In genomic region chr11:11813288-11813962, GRCh38 we compare ENCODE assay signal across 12 cellular contexts. TPM values are rescaled to one million over a fixed set of nuclear protein-coding genes. Genes with fewer than 3 reads are reported as not detected.
A peak's percentile ranks its signal among the peaks of the same experiment; 100 is the strongest.
DNase-seq lines count a peak whose midpoint lies in the region; ATAC-seq and TF ChIP-seq lines count a peak whose summit lies in the region.
"Had no signal": no experiment of that assay in that cellular context is flagged by ENCODE, and none has a peak within 500 bp of the region (broad histone marks: within the 10 kb centered on the region; RNA-seq: fewer than 3 reads in every experiment).

No MANE protein-coding gene starts in this region.

- H3K4me1 ChIP-seq in SJSA1 (replicated peaks) (peaks cover 6% of the 10 kb centered on the region), prostate gland (replicated peaks) (no peaks in the 10 kb centered on the region), ovary (ENCODE audit: insufficient read depth) (no peaks in the 10 kb centered on the region)
- H3K4me1 ChIP-seq: neural progenitor cell had no signal

- no peak for TF ChIP-seq POLR2A in prostate gland (IDR thresholded peaks at IDR 0.05)
- TF ChIP-seq POLR2A in ovary (IDR thresholded peaks at IDR 0.05) = no peak

- no peak for TF ChIP-seq EP300 in ovary (IDR thresholded peaks at IDR 0.05)

- DNase-seq in Calu3 (peak; percentile 53), SJSA1 (ENCODE audit: low read depth in 1 of 2, low spot score in 2 of 2) (peak in 1 of 2 experiments; percentile 41), fibroblast of the conjunctiva (ENCODE audit: low read depth) (peak; percentile 88), osteocyte (ENCODE audit: extremely low spot score, unreplicated experiment) (no peak), prostate gland (ENCODE audit: low spot score) (no peak), ovary (no peak), OCI-M1 (lab: John Stamatoyannopoulos, UW) (no peak)
- DNase-seq: activated CD4-positive, alpha-beta T cell treated with anti-CD3 and anti-CD28 coated beads for 48 hours; DMS153; NCI-H774 had no signal

- no peaks in the 10 kb centered on the region for H3K36me3 ChIP-seq in SJSA1
- no peaks in the 10 kb centered on the region for H3K36me3 ChIP-seq in prostate gland
- H3K36me3 ChIP-seq in ovary = no peaks in the 10 kb centered on the region
- H3K36me3 ChIP-seq: neural progenitor cell had no signal

- H3K27ac ChIP-seq in SJSA1 (peak overlapping the region; percentile 39; the same call in 1 of the 2 replicates), prostate gland (no peak overlapping the region), ovary (no peak overlapping the region)
- H3K27ac ChIP-seq: neural progenitor cell had no signal

- intact Hi-C loops in Calu3 (cut with micrococcal nuclease; ENCODE audit: unreplicated experiment) (no loop called here), prostate gland (cut with DNase I) (no loop called here), ovary (cut with DNase I) (no loop called here)

- TF ChIP-seq CTCF in Calu3 (IDR thresholded peaks at IDR 0.05; ENCODE audit: unreplicated experiment) = no peak
- TF ChIP-seq CTCF in osteocyte (IDR thresholded peaks at IDR 0.05) = no peak
- no peak for TF ChIP-seq CTCF in prostate gland (IDR thresholded peaks at IDR 0.05)
- TF ChIP-seq CTCF in ovary (IDR thresholded peaks at IDR 0.05) = no peak

- H3K36me3 Mint-ChIP-seq in Calu3 (ENCODE audit: insufficient read depth, unreplicated experiment) = no peaks in the 10 kb centered on the region
- H3K36me3 Mint-ChIP-seq in osteocyte (ENCODE audit: unreplicated experiment) = no peaks in the 10 kb centered on the region
- H3K36me3 Mint-ChIP-seq: neural progenitor cell had no signal

- peaks cover 3% of the 10 kb centered on the region for H3K9me3 Mint-ChIP-seq in Calu3 (ENCODE audit: low read depth, unreplicated experiment)
- H3K9me3 Mint-ChIP-seq in osteocyte (ENCODE audit: unreplicated experiment) = no peaks in the 10 kb centered on the region
- H3K9me3 Mint-ChIP-seq: neural progenitor cell had no signal

- H3K4me1 Mint-ChIP-seq in Calu3 (ENCODE audit: low read depth, unreplicated experiment) (peaks cover 10% of the 10 kb centered on the region), osteocyte (ENCODE audit: unreplicated experiment) (peaks cover 10% of the 10 kb centered on the region)
- H3K4me1 Mint-ChIP-seq: neural progenitor cell had no signal

- peak overlapping the region; percentile 64 for H3K27ac Mint-ChIP-seq in Calu3 (ENCODE audit: unreplicated experiment)
- peak overlapping the region; percentile 65 for H3K27ac Mint-ChIP-seq in osteocyte (ENCODE audit: unreplicated experiment)
- H3K27ac Mint-ChIP-seq: neural progenitor cell had no signal

- WGBS in prostate gland = 60% methylated on average over 3 of the region's 3 CpGs
- WGBS in ovary, 3 donors = 38 to 50% (median 46%) methylated on average over 3 of the region's 3 CpGs

- H3K4me3 Mint-ChIP-seq in Calu3 (ENCODE audit: low read depth, unreplicated experiment) (no peak overlapping the region), osteocyte (ENCODE audit: unreplicated experiment) (no peak overlapping the region)
- H3K4me3 Mint-ChIP-seq: neural progenitor cell had no signal

- CTCF ChIA-PET in Calu3 (lab: Charles Lee) = interaction anchor here (1.1 kb wide), 2 partner anchors 12 to 231 kb away, joined by 3 to 4 read pairs; no protein-coding TSS in a partner anchor

- no peak overlapping the region for H3K4me3 ChIP-seq in SJSA1
- H3K4me3 ChIP-seq in prostate gland = no peak overlapping the region
- no peak overlapping the region for H3K4me3 ChIP-seq in ovary
- H3K4me3 ChIP-seq: neural progenitor cell had no signal

- no TSS peak for BruUV-seq in Calu3 (replicated peaks; lab: Mats Ljungman, UMichigan)

- H3K27me3 Mint-ChIP-seq in Calu3 (ENCODE audit: unreplicated experiment) (no peaks in the 10 kb centered on the region), osteocyte (ENCODE audit: unreplicated experiment) (no peaks in the 10 kb centered on the region)

- H3K27me3 ChIP-seq in SJSA1 (replicated peaks) = no peaks in the 10 kb centered on the region
- H3K27me3 ChIP-seq in prostate gland (replicated peaks; ENCODE audit: insufficient read depth) = no peaks in the 10 kb centered on the region
- H3K27me3 ChIP-seq in ovary = no peaks in the 10 kb centered on the region
- H3K27me3 ChIP-seq: neural progenitor cell had no signal

- H3K9me3 ChIP-seq in SJSA1 (replicated peaks) = no peaks in the 10 kb centered on the region
- H3K9me3 ChIP-seq in prostate gland = no peaks in the 10 kb centered on the region
- no peaks in the 10 kb centered on the region for H3K9me3 ChIP-seq in ovary

- ATAC-seq in GM19023 (IDR thresholded peaks at IDR 0.05; ENCODE audit: unreplicated experiment) = no peak

RNA-seq across cellular contexts. Expression of gene USP47, which starts 28.3 kb away (rescaled TPM):
- total RNA-seq in Calu3 (2022) (37.5 and 40.8 TPM in 2 replicates), osteocyte (45.2 and 46.1 TPM in 2 replicates), prostate gland (10 to 100 TPM; 58.4 to 76.6 TPM), ovary (10 to 100 TPM; 43.9 to 70.5 (median 52.1) TPM)
- 64.9 and 67.6 TPM in 2 replicates for total RNA-seq in SJSA1 (2014; rRNA removed; shearing (Covaris generic))
- polyA plus RNA-seq in ovary = 10 to 100 TPM; 26.5 to 27.1 TPM

Comparison
In these comparisons a context has a peak if more than half of its experiments do, and no peak if none do; other contexts are left out.
1. DNase-seq: peak in Calu3 (single experiment) and fibroblast of the conjunctiva (single experiment); none in osteocyte (single experiment), prostate gland (single experiment), ovary (0 of 5) and OCI-M1 (single experiment).